26 cellular contexts compared by ENCODE assay signal in genomic region chr4:185562531-185562930, GRCh38. TPM values are rescaled to one million over a fixed set of nuclear protein-coding genes. Genes with fewer than 3 reads are reported as not detected.
"Had no signal": no experiment of that assay in that cellular context is flagged by ENCODE, and none has a peak within 500 bp of the region (broad histone marks: within the 10 kb centered on the region; RNA-seq: fewer than 3 reads in every experiment).

No MANE protein-coding gene starts in this region.

- H3K36me3 ChIP-seq: esophagus squamous epithelium, gastrocnemius medialis, heart right ventricle, left lung, lower lobe of right lung had no signal

- FAIRE-seq: colon, endothelial cell of umbilical vein, islet of Langerhans, keratinocyte had no signal

- ATAC-seq: esophagus mucosa, gastrocnemius medialis, heart right ventricle, left cardiac atrium, left lung, left ventricle myocardium superior, lower lobe of right lung had no signal

- H3K27me3 ChIP-seq: dorsolateral prefrontal cortex, esophagus squamous epithelium, gastrocnemius medialis, heart right ventricle, left lung had no signal

- H3K9me3 ChIP-seq: gastrocnemius medialis, lower lobe of right lung had no signal

- H3K4me3 ChIP-seq: coronary artery, dorsolateral prefrontal cortex, esophagus squamous epithelium, gastrocnemius medialis, heart right ventricle, left lung, lower lobe of right lung had no signal

- H3K27ac ChIP-seq: coronary artery, dorsolateral prefrontal cortex, epithelial cell of prostate, gastrocnemius medialis, left lung, lower lobe of right lung had no signal

- DNase-seq: dermis blood vessel endothelial cell; dorsolateral prefrontal cortex; effector CD4-positive, alpha-beta T cell; effector memory CD4-positive, alpha-beta T cell; erythroblast; esophagus squamous epithelium; foreskin fibroblast; foreskin melanocyte; gastrocnemius medialis; glutamatergic neuron; head of caudate nucleus; heart right ventricle; hippocampal formation; left cardiac atrium; left lung; left ventricle myocardium superior; lower lobe of right lung; mesendoderm; midbrain had no signal

RNA-seq across cellular contexts. Expression of gene PDLIM3, which starts 27.2 kb away (rescaled TPM):
- polyA plus RNA-seq: keratinocyte had no signal
